ENCODE assay signal across 8 cellular contexts in the genomic region with DNA sequence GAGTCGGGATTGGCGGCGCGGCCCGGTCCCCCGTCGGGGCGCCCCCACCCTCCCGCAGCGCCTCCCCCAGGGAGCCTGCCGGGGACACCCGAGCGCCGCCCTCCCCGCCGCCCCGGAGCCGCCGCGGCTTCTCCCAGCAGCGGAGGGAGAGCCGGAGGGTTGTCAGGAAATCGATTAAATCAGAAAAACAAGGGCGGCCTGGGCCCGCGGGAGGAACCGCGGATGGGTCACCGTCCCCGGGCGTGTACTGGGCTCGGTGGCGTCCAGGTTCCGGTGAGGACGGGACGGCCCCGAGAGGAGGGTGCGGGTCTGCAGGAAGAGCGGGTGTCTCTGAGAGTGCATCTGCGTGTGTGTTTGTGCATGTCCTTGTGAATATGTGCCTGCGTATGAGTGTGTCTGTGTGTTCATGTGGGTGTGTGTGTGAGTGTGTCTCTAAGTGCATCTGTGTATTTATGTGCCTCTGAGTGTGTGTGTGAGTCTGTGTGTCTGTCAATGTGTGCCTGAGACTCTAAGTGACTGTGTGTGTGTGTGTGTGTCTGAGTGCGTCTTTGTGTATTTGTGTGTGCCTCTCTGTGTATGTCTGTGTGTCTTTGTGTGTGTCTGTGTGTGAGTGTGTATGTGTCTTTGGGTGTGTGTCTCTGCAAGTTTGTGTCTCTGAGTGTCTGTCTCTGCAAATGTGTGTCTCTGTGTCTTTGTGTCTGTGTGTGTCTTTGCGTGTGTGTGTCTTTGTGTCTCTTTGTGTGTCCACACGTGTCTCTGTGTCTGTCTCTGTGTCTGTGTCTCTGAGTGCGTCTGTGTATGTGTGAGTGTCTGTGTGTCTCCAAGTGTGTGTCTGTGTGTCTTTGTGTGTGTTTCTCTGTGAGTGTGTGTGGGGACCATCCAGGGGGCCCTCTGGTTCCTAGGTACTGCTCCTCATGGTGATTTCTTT. TPM values are rescaled to one million over a fixed set of nuclear protein-coding genes. Genes with fewer than 3 reads are reported as not detected.
A peak's percentile ranks its signal among the peaks of the same experiment; 100 is the strongest.
DNase-seq lines count a peak whose midpoint lies in the region; ATAC-seq and TF ChIP-seq lines count a peak whose summit lies in the region.

No MANE protein-coding gene starts in this region.

- intact Hi-C loops in prostate gland (cut with DNase I) = loop anchor here (5.0 kb wide), 1 partner anchor 79 kb away; no protein-coding TSS in a partner anchor

- no peaks in the 10 kb centered on the region for H3K36me3 ChIP-seq in prostate gland

- no peaks in the 10 kb centered on the region for H3K9me3 ChIP-seq in prostate gland

- no peak for TF ChIP-seq POLR2A in prostate gland (IDR thresholded peaks at IDR 0.05)

- H3K4me1 ChIP-seq in prostate gland (replicated peaks) = no peaks in the 10 kb centered on the region

- H3K4me3 ChIP-seq in LNCaP clone FGC (ENCODE audit: low read depth, low read length) (peak overlapping the region; percentile 62), fibroblast of pulmonary artery (replicated peaks; ENCODE audit: low read depth, low read length) (peak overlapping the region; percentile 99), prostate gland (peak overlapping the region; percentile 81 to 94)

- ATAC-seq in HG03521 (IDR thresholded peaks at IDR 0.05; ENCODE audit: unreplicated experiment) (no peak), HG02884 (IDR thresholded peaks at IDR 0.05; ENCODE audit: unreplicated experiment) (no peak), HG03457 (IDR thresholded peaks at IDR 0.05; ENCODE audit: unreplicated experiment) (no peak)

- POLR2A ChIA-PET in GM10248 (lab: Yijun Ruan, JAX) = no interaction called here

- TF ChIP-seq CTCF in GM10248 (IDR thresholded peaks at IDR 0.05; ENCODE audit: control extremely low read depth, extremely low read depth, low read depth, missing control alignments) (no peak), LNCaP clone FGC (IDR thresholded peaks at IDR 0.05; ENCODE audit: control insufficient read depth, extremely low read depth, insufficient read depth) (no peak), fibroblast of pulmonary artery (IDR thresholded peaks at IDR 0.05; ENCODE audit: low read length, missing control alignments) (no peak), prostate gland (IDR thresholded peaks at IDR 0.05) (no peak)

- CTCF ChIA-PET in GM10248 (lab: Yijun Ruan, JAX) = no interaction called here

- H3K27me3 ChIP-seq in prostate gland (replicated peaks; ENCODE audit: insufficient read depth) = no peaks in the 10 kb centered on the region

- WGBS in prostate gland = 4% methylated on average over 38 of the region's 45 CpGs

- peak overlapping the region; percentile 86 to 92 for H3K27ac ChIP-seq in prostate gland

- peak; percentile 43 for DNase-seq in GM10248 (ENCODE audit: extremely low spot score)
- no peak for DNase-seq in LNCaP clone FGC (ENCODE audit: low read depth)
- peak; percentile 59 for DNase-seq in activated T-cell treated with anti-CD3 and anti-CD28 coated beads, Interleukin-2, amount 50 U/mL, for 1 hour
- peak; percentile 49 for DNase-seq in fibroblast of pulmonary artery (ENCODE audit: low read depth)
- DNase-seq in prostate gland (ENCODE audit: low spot score) = no peak

RNA-seq across cellular contexts. Expression of gene SPSB1, which starts 1.1 kb away (rescaled TPM):
- total RNA-seq in prostate gland = 10 to 100 TPM; 29.0 to 57.1 TPM

RNA-seq across cellular contexts. Expression of gene H6PD, which starts 59.2 kb away (rescaled TPM):
- total RNA-seq in prostate gland = 10 to 100 TPM; 52.8 to 88.8 TPM

Comparison
In these comparisons a context has a peak if more than half of its experiments do, and no peak if none do; other contexts are left out.
1. DNase-seq: peak in GM10248 (single experiment), activated T-cell treated with anti-CD3 and anti-CD28 coated beads, Interleukin-2, amount 50 U/mL, for 1 hour (single experiment) and fibroblast of pulmonary artery (single experiment); none in LNCaP clone FGC (single experiment) and prostate gland (single experiment).
2. Peak in every context shown above with its lines, with median percentiles within 50 percentile points of each other: H3K4me3 ChIP-seq.